Comparison of ENCODE assay signal across 26 cellular contexts in genomic region chr7:130099331-130099730, GRCh38.
"Had no signal": no experiment of that assay in that cellular context is flagged by ENCODE, and none has a peak within 500 bp of the region (broad histone marks: within the 10 kb centered on the region; RNA-seq: fewer than 3 reads in every experiment).

No MANE protein-coding gene starts in this region.

- H3K4me2 ChIP-seq: SK-N-SH had no signal

- H3K9me3 Mint-ChIP-seq: activated naive CD4-positive, alpha-beta T cell treated with anti-CD3 and anti-CD28 coated beads, Interleukin-2, amount 50 U/mL, for 24 hours; activated T-cell treated with anti-CD3 and anti-CD28 coated beads, Interleukin-2, amount 50 U/mL, for 24 hours; activated T-helper 1 cell treated with anti-CD3 and anti-CD28 coated beads, Interleukin-12 subunit alpha, Interleukin-12 subunit beta, Interleukin-2, Interleukin-4 antibody, amounts not matched to agents 30 ng/mL and 10 ng/mL and 1 ng/mL, durations not matched to agents 14 hours and 24 hours and 36 hours had no signal

- H3K9me3 ChIP-seq: body of pancreas, SJCRH30, SK-N-SH had no signal

- H3K27ac ChIP-seq: body of pancreas, SJCRH30, VCaP had no signal

- H3K9ac ChIP-seq: SK-N-SH had no signal

- ATAC-seq: activated CD8-positive, alpha-beta memory T cell treated with anti-CD3 and anti-CD28 coated beads, Interleukin-2, amount 10 ng/mL, durations not matched to agents 7 days and 5 days; body of pancreas; Right ventricle myocardium inferior had no signal

- H3K4me3 ChIP-seq: body of pancreas, SJCRH30 had no signal

- H3K4me3 Mint-ChIP-seq: activated CD8-positive, alpha-beta memory T cell treated with anti-CD3 and anti-CD28 coated beads, Interleukin-2, amount 10 ng/mL, durations not matched to agents 7 days and 5 days; activated naive CD4-positive, alpha-beta T cell treated with anti-CD3 and anti-CD28 coated beads, Interleukin-2, amount 50 U/mL, for 24 hours; activated T-cell treated with anti-CD3 and anti-CD28 coated beads, Interleukin-2, amount 50 U/mL, for 24 hours; activated T-helper 1 cell treated with anti-CD3 and anti-CD28 coated beads, Interleukin-12 subunit alpha, Interleukin-12 subunit beta, Interleukin-2, Interleukin-4 antibody, amounts not matched to agents 30 ng/mL and 10 ng/mL and 1 ng/mL, durations not matched to agents 14 hours and 24 hours and 36 hours had no signal

- H3K27me3 Mint-ChIP-seq: activated CD8-positive, alpha-beta memory T cell treated with anti-CD3 and anti-CD28 coated beads, Interleukin-2, amount 10 ng/mL, durations not matched to agents 7 days and 5 days; activated naive CD4-positive, alpha-beta T cell treated with anti-CD3 and anti-CD28 coated beads, Interleukin-2, amount 50 U/mL, for 24 hours; activated T-cell treated with anti-CD3 and anti-CD28 coated beads, Interleukin-2, amount 50 U/mL, for 24 hours had no signal

- H3K4me1 ChIP-seq: SJCRH30 had no signal

- H3K27ac Mint-ChIP-seq: activated CD8-positive, alpha-beta memory T cell treated with anti-CD3 and anti-CD28 coated beads, Interleukin-2, amount 10 ng/mL, durations not matched to agents 7 days and 5 days; activated naive CD4-positive, alpha-beta T cell treated with anti-CD3 and anti-CD28 coated beads, Interleukin-2, amount 50 U/mL, for 24 hours; activated T-cell treated with anti-CD3 and anti-CD28 coated beads, Interleukin-2, amount 50 U/mL, for 24 hours; activated T-helper 1 cell treated with anti-CD3 and anti-CD28 coated beads, Interleukin-12 subunit alpha, Interleukin-12 subunit beta, Interleukin-2, Interleukin-4 antibody, amounts not matched to agents 30 ng/mL and 10 ng/mL and 1 ng/mL, durations not matched to agents 14 hours and 24 hours and 36 hours had no signal

- H3K4me1 Mint-ChIP-seq: activated CD8-positive, alpha-beta memory T cell treated with anti-CD3 and anti-CD28 coated beads, Interleukin-2, amount 10 ng/mL, durations not matched to agents 7 days and 5 days had no signal

- H3K27me3 ChIP-seq: body of pancreas, SJCRH30 had no signal

- DNase-seq: activated CD4-positive, alpha-beta T cell treated with anti-CD3 and anti-CD28 coated beads for 48 hours; activated CD4-positive, alpha-beta T cell treated with anti-CD3 and anti-CD28 coated beads, Interleukin-2, amount 50 U/mL, for 4 hours; activated CD8-positive, alpha-beta memory T cell treated with anti-CD3 and anti-CD28 coated beads, Interleukin-2, amount 10 ng/mL, durations not matched to agents 7 days and 5 days; activated effector memory CD4-positive, alpha-beta T cell treated with Interleukin-2 at 50 U/mL for 16 hours; activated naive CD4-positive, alpha-beta T cell; activated T-cell treated with anti-CD3 and anti-CD28 coated beads, Interleukin-2, amount 50 U/mL, for 24 hours; aorta; body of pancreas; Kasumi-1; NCI-H1092 treated with DMSO at 0.1 percent for 48 hours; NCI-H1417 treated with DMSO at 0.1 percent for 48 hours; NCI-H1694; NCI-H2029; NCI-H2107; NCI-H2171 treated with DMSO at 0.1 percent for 48 hours; NCI-H226; NCI-H526 treated with DMSO at 0.1 percent for 48 hours; NCI-H82; RPMI8226; SJCRH30; SK-N-SH; T-helper 1 cell had no signal
